In genomic region chr9:75027187-75028107, GRCh38 we compare ENCODE assay signal across 8 cellular contexts. TPM values are rescaled to one million over a fixed set of nuclear protein-coding genes. Genes with fewer than 3 reads are reported as not detected.
DNase-seq lines count a peak whose midpoint lies in the region; ATAC-seq and TF ChIP-seq lines count a peak whose summit lies in the region.

No MANE protein-coding gene starts in this region.

- TF ChIP-seq EP300 in suprapubic skin (IDR thresholded peaks at IDR 0.05): no peak

- WGBS in suprapubic skin: 1% methylated on average over 16 of the region's 59 CpGs

- H3K9me3 ChIP-seq in NT2/D1 (ENCODE audit: insufficient read depth, low read length) (no peaks in the 10 kb centered on the region), neuron (ENCODE audit: low read length) (no peaks in the 10 kb centered on the region), suprapubic skin (no peaks in the 10 kb centered on the region)

- peaks cover 21% of the 10 kb centered on the region for H3K36me3 Mint-ChIP-seq in activated T-helper 17 cell treated with anti-CD3 and anti-CD28 coated beads, Interleukin-2, amount 50 U/mL, for 72 hours (ENCODE audit: low read depth)

- H3K36me3 ChIP-seq in NT2/D1 (ENCODE audit: insufficient read depth, insufficient read length, low read length) (peaks cover 8% of the 10 kb centered on the region), neuron (ENCODE audit: insufficient read depth, low read length) (no peaks in the 10 kb centered on the region), suprapubic skin (no peaks in the 10 kb centered on the region)

- H3K4me3 ChIP-seq in NT2/D1 (ENCODE audit: insufficient read length, low read depth): peak overlapping the region; percentile 79
- peak overlapping the region; percentile 66 to 69 for H3K4me3 ChIP-seq in foreskin fibroblast (ENCODE audit: low read depth in 1 of 2, low read length in 2 of 2)
- peak overlapping the region; percentile 59 for H3K4me3 ChIP-seq in neuron (ENCODE audit: low read length)
- H3K4me3 ChIP-seq in suprapubic skin: peak overlapping the region; percentile 67

- peak overlapping the region; percentile 95 for H3K4me3 Mint-ChIP-seq in activated T-helper 17 cell treated with anti-CD3 and anti-CD28 coated beads, Interleukin-2, amount 50 U/mL, for 72 hours

- TF ChIP-seq CTCF in foreskin fibroblast (IDR thresholded peaks at IDR 0.05; ENCODE audit: low read depth, low read length): no peak
- TF ChIP-seq CTCF in suprapubic skin (IDR thresholded peaks at IDR 0.05): no peak

- H3K27ac ChIP-seq in suprapubic skin: peak overlapping the region; percentile 94

- no peaks in the 10 kb centered on the region for H3K9me3 Mint-ChIP-seq in activated T-helper 17 cell treated with anti-CD3 and anti-CD28 coated beads, Interleukin-2, amount 50 U/mL, for 72 hours

- H3K27me3 Mint-ChIP-seq in activated T-helper 17 cell treated with anti-CD3 and anti-CD28 coated beads, Interleukin-2, amount 50 U/mL, for 72 hours: no peaks in the 10 kb centered on the region

- DNase-seq in AG20443 (ENCODE audit: low spot score): peak; percentile 78
- DNase-seq in NT2/D1 (ENCODE audit: low read depth, low spot score): peak; percentile 16
- DNase-seq in foreskin fibroblast: peak; percentile 37 to 75
- peak; percentile 79 to 82 for DNase-seq in suprapubic skin (ENCODE audit: low spot score in 2 of 2)

- peak; percentile 37 for ATAC-seq in GM18870 (IDR thresholded peaks at IDR 0.05; ENCODE audit: unreplicated experiment)
- peak; percentile 37 for ATAC-seq in HG03103 (IDR thresholded peaks at IDR 0.05; ENCODE audit: low read depth, unreplicated experiment)
- ATAC-seq in activated T-helper 17 cell treated with anti-CD3 and anti-CD28 coated beads, Interleukin-2, amount 50 U/mL, for 72 hours (replicated peaks): peak; percentile 61

- H3K4me1 ChIP-seq in NT2/D1 (ENCODE audit: insufficient read depth, insufficient read length): no peaks in the 10 kb centered on the region
- peaks cover 15% of the 10 kb centered on the region for H3K4me1 ChIP-seq in neuron (ENCODE audit: insufficient read depth, low read length)
- peaks cover 17% of the 10 kb centered on the region for H3K4me1 ChIP-seq in suprapubic skin

- H3K27me3 ChIP-seq in NT2/D1 (ENCODE audit: insufficient read depth, insufficient read length) (no peaks in the 10 kb centered on the region), neuron (ENCODE audit: insufficient read depth, low read length) (no peaks in the 10 kb centered on the region), suprapubic skin (no peaks in the 10 kb centered on the region)

- H3K4me1 Mint-ChIP-seq in activated T-helper 17 cell treated with anti-CD3 and anti-CD28 coated beads, Interleukin-2, amount 50 U/mL, for 72 hours: peaks cover 21% of the 10 kb centered on the region

- no peak for TF ChIP-seq POLR2A in suprapubic skin (IDR thresholded peaks at IDR 0.05)

- peak overlapping the region; percentile 90 for H2AFZ ChIP-seq in neuron (ENCODE audit: low read depth, low read length)

- H3K27ac Mint-ChIP-seq in activated T-helper 17 cell treated with anti-CD3 and anti-CD28 coated beads, Interleukin-2, amount 50 U/mL, for 72 hours: peak overlapping the region; percentile 89

- H3K9ac ChIP-seq in NT2/D1 (ENCODE audit: insufficient read length, low read depth): peak overlapping the region; percentile 98

RNA-seq across cellular contexts. Expression of gene CARNMT1, which starts 0.6 kb away (rescaled TPM):
- total RNA-seq in activated T-helper 17 cell treated with anti-CD3 and anti-CD28 coated beads, Interleukin-2, amount 50 U/mL, for 72 hours: 10 to 100 TPM; 26.8 to 39.1 TPM
- total RNA-seq in suprapubic skin: 10 to 100 TPM; 16.4 to 24.8 (median 22.0) TPM

Comparison
In these comparisons a context has a peak if more than half of its experiments do, and no peak if none do; other contexts are left out.
1. Peak in every context shown above with its lines: DNase-seq, ATAC-seq, H3K4me3 ChIP-seq and H3K27ac ChIP-seq.
2. DNase-seq: peak in every context shown above with its lines; median percentile 80 in suprapubic skin; 78 in AG20443; 56 in foreskin fibroblast; 16 in NT2/D1.